ENCODE assay signal across 15 cellular contexts in genomic region chr2:121690095-121690494, GRCh38.
"Had no signal": no experiment of that assay in that cellular context is flagged by ENCODE, and none has a peak within 500 bp of the region (broad histone marks: within the 10 kb centered on the region; RNA-seq: fewer than 3 reads in every experiment).

No MANE protein-coding gene starts in this region.

- FAIRE-seq: frontal cortex had no signal

- ATAC-seq: natural killer cell treated with Interleukin-12 subunit alpha and Interleukin-12 subunit beta and Interleukin-15 and Interleukin-18, amount 100 ng/mL, for 72 hours; upper lobe of right lung had no signal

- H3K36me3 Mint-ChIP-seq: natural killer cell treated with Interleukin-12 subunit alpha and Interleukin-12 subunit beta and Interleukin-15 and Interleukin-18, amount 100 ng/mL, for 72 hours had no signal

- H3K4me3 Mint-ChIP-seq: activated B cell treated with CpG ODN at 0.5 μM for 24 hours; immature natural killer cell; natural killer cell treated with Interleukin-12 subunit alpha and Interleukin-12 subunit beta and Interleukin-15 and Interleukin-18, amount 100 ng/mL, for 72 hours; stimulated activated naive CD8-positive, alpha-beta T cell treated with anti-CD3 and anti-CD28 coated beads, Interleukin-15, Interleukin-2, amounts not matched to agents 100 ng/mL and 50 ng/mL, for 24 hours had no signal

- DNase-seq: activated B cell treated with CpG ODN at 0.5 μM for 24 hours; activated CD4-positive, alpha-beta T cell treated with anti-CD3 and anti-CD28 coated beads for 48 hours; activated naive CD4-positive, alpha-beta T cell; aorta; effector CD8-positive, alpha-beta T cell; immature natural killer cell; right cardiac atrium; T-helper 2 cell; upper lobe of right lung had no signal

- H3K4me3 ChIP-seq: heart left ventricle, smooth muscle cell, suprapubic skin, upper lobe of right lung had no signal

- H3K4me2 ChIP-seq: smooth muscle cell had no signal

- H3K9me3 Mint-ChIP-seq: activated B cell treated with CpG ODN at 0.5 μM for 24 hours; natural killer cell treated with Interleukin-12 subunit alpha and Interleukin-12 subunit beta and Interleukin-15 and Interleukin-18, amount 100 ng/mL, for 72 hours; stimulated activated naive CD8-positive, alpha-beta T cell treated with anti-CD3 and anti-CD28 coated beads, Interleukin-15, Interleukin-2, amounts not matched to agents 100 ng/mL and 50 ng/mL, for 24 hours had no signal

- H3K9me3 ChIP-seq: heart left ventricle, suprapubic skin, upper lobe of right lung had no signal

- H3K27me3 ChIP-seq: heart left ventricle, suprapubic skin, upper lobe of right lung had no signal

- H3K4me1 ChIP-seq: upper lobe of right lung had no signal

- H3K27ac Mint-ChIP-seq: activated B cell treated with CpG ODN at 0.5 μM for 24 hours; stimulated activated naive CD8-positive, alpha-beta T cell treated with anti-CD3 and anti-CD28 coated beads, Interleukin-15, Interleukin-2, amounts not matched to agents 100 ng/mL and 50 ng/mL, for 24 hours had no signal

- H3K27ac ChIP-seq: heart left ventricle, suprapubic skin, upper lobe of right lung had no signal

- H3K27me3 Mint-ChIP-seq: activated B cell treated with CpG ODN at 0.5 μM for 24 hours; natural killer cell treated with Interleukin-12 subunit alpha and Interleukin-12 subunit beta and Interleukin-15 and Interleukin-18, amount 100 ng/mL, for 72 hours; stimulated activated naive CD8-positive, alpha-beta T cell treated with anti-CD3 and anti-CD28 coated beads, Interleukin-15, Interleukin-2, amounts not matched to agents 100 ng/mL and 50 ng/mL, for 24 hours had no signal

- H3K36me3 ChIP-seq: heart left ventricle, suprapubic skin, upper lobe of right lung had no signal
